In genomic region chr19:10927691-10928562, GRCh38 we compare ENCODE assay signal across 8 cellular contexts. TPM values are rescaled to one million over a fixed set of nuclear protein-coding genes. Genes with fewer than 3 reads are reported as not detected.
A peak's percentile ranks its signal among the peaks of the same experiment; 100 is the strongest.
DNase-seq lines count a peak whose midpoint lies in the region; ATAC-seq and TF ChIP-seq lines count a peak whose summit lies in the region.

No MANE protein-coding gene starts in this region.

- no peaks in the 10 kb centered on the region for H3K27me3 ChIP-seq in CD8-positive, alpha-beta memory T cell (ENCODE audit: insufficient read depth, low read length, poor library complexity, severe bottlenecking)
- H3K27me3 ChIP-seq in cardiac muscle cell = no peaks in the 10 kb centered on the region

- H3K27me3 Mint-ChIP-seq in CD8-positive, alpha-beta memory T cell = peaks cover 0 to 1% of the 10 kb centered on the region in 2 donors
- no peaks in the 10 kb centered on the region for H3K27me3 Mint-ChIP-seq in activated CD4-positive, alpha-beta T cell treated with anti-CD3 and anti-CD28 coated beads, Interleukin-2, amount 10 ng/mL, durations not matched to agents 7 days and 5 days

- peaks cover 17 to 35% (median 25%) of the 10 kb centered on the region in 3 donors for H3K4me1 Mint-ChIP-seq in CD8-positive, alpha-beta memory T cell
- H3K4me1 Mint-ChIP-seq in activated CD4-positive, alpha-beta T cell treated with anti-CD3 and anti-CD28 coated beads, Interleukin-2, amount 10 ng/mL, durations not matched to agents 7 days and 5 days = peaks cover 31% of the 10 kb centered on the region

- TF ChIP-seq CTCF in cardiac muscle cell (IDR thresholded peaks at IDR 0.05; ENCODE audit: low read depth, low read length) = no peak

- no peaks in the 10 kb centered on the region for H3K36me3 ChIP-seq in CD8-positive, alpha-beta memory T cell (ENCODE audit: insufficient read depth, low read length)
- peaks cover 5% of the 10 kb centered on the region for H3K36me3 ChIP-seq in cardiac muscle cell

- H3K27ac ChIP-seq in CD8-positive, alpha-beta memory T cell (ENCODE audit: low read depth, low read length) = peak overlapping the region; percentile 83
- no peak overlapping the region for H3K27ac ChIP-seq in cardiac muscle cell

- H3K4me3 ChIP-seq in CD8-positive, alpha-beta memory T cell (ENCODE audit: low read length) = peak overlapping the region; percentile 74
- peak overlapping the region; percentile 83 for H3K4me3 ChIP-seq in cardiac muscle cell
- peak overlapping the region; percentile 89 for H3K4me3 ChIP-seq in skeletal muscle cell (ENCODE audit: low read depth, low read length)

- peak overlapping the region; percentile 91 to 100 (median 94) for H3K4me3 Mint-ChIP-seq in CD8-positive, alpha-beta memory T cell
- H3K4me3 Mint-ChIP-seq in activated CD4-positive, alpha-beta T cell treated with anti-CD3 and anti-CD28 coated beads, Interleukin-2, amount 10 ng/mL, durations not matched to agents 7 days and 5 days = peak overlapping the region; percentile 95

- H3K4me1 ChIP-seq in CD8-positive, alpha-beta memory T cell (ENCODE audit: insufficient read depth, low read length) = peaks cover 23% of the 10 kb centered on the region
- H3K4me1 ChIP-seq in cardiac muscle cell (ENCODE audit: low read depth) = peaks cover 5% of the 10 kb centered on the region

- H3K36me3 Mint-ChIP-seq in CD8-positive, alpha-beta memory T cell = peaks cover 0 to 45% (median 0%) of the 10 kb centered on the region in 3 donors
- H3K36me3 Mint-ChIP-seq in activated CD4-positive, alpha-beta T cell treated with anti-CD3 and anti-CD28 coated beads, Interleukin-2, amount 10 ng/mL, durations not matched to agents 7 days and 5 days (ENCODE audit: low read depth) = peaks cover 18% of the 10 kb centered on the region

- no peaks in the 10 kb centered on the region for H3K9me3 ChIP-seq in CD8-positive, alpha-beta memory T cell (ENCODE audit: low read length)
- no peaks in the 10 kb centered on the region for H3K9me3 ChIP-seq in cardiac muscle cell (ENCODE audit: low read depth)

- peak in 1 of 5 donors; percentile 10 for DNase-seq in CD8-positive, alpha-beta memory T cell
- DNase-seq in activated CD4-positive, alpha-beta T cell treated with anti-CD3 and anti-CD28 coated beads, Interleukin-2, amount 10 ng/mL, durations not matched to agents 7 days and 5 days = peak; percentile 17
- DNase-seq in cardiac muscle cell (ENCODE audit: low read depth in 1 of 2, low spot score in 1 of 2) (no peak), skeletal muscle cell (ENCODE audit: low read depth) (no peak), NCI-H345 treated with DMSO at 0.1 percent for 48 hours (lab: John Stamatoyannopoulos, UW; ENCODE audit: unreplicated experiment) (no peak), epidermal melanocyte (ENCODE audit: insufficient read length, low spot score) (no peak)
- no peak for DNase-seq in activated CD8-positive, alpha-beta memory T cell treated with anti-CD3 and anti-CD28 coated beads for 24 hours

- ATAC-seq in HG02970 (IDR thresholded peaks at IDR 0.05; ENCODE audit: low FRiP score, unreplicated experiment) = peak; percentile 24

- no peaks in the 10 kb centered on the region for H3K9me3 Mint-ChIP-seq in CD8-positive, alpha-beta memory T cell
- no peaks in the 10 kb centered on the region for H3K9me3 Mint-ChIP-seq in activated CD4-positive, alpha-beta T cell treated with anti-CD3 and anti-CD28 coated beads, Interleukin-2, amount 10 ng/mL, durations not matched to agents 7 days and 5 days

- H3K27ac Mint-ChIP-seq in CD8-positive, alpha-beta memory T cell = peak overlapping the region; percentile 85 to 99 (median 94)
- H3K27ac Mint-ChIP-seq in activated CD4-positive, alpha-beta T cell treated with anti-CD3 and anti-CD28 coated beads, Interleukin-2, amount 10 ng/mL, durations not matched to agents 7 days and 5 days = peak overlapping the region; percentile 92

- POLR2A ChIA-PET in CD8-positive, alpha-beta memory T cell (lab: Charles Lee) = interaction anchor here (0.5 kb wide), 1 partner anchor 1620 kb away, joined by 5 read pairs; no protein-coding TSS in a partner anchor
- POLR2A ChIA-PET in activated CD4-positive, alpha-beta T cell treated with anti-CD3 and anti-CD28 coated beads, Interleukin-2, amount 10 ng/mL, durations not matched to agents 7 days and 5 days (lab: Charles Lee) = no interaction called here

- CTCF ChIA-PET in CD8-positive, alpha-beta memory T cell (lab: Charles Lee) = interaction anchor here (0.6 to 1.2 kb wide), 3 partner anchors 9 to 211 kb away, joined by 3 to 4 read pairs (median 3); partner anchors contain the start of gene DNM2
- CTCF ChIA-PET in activated CD4-positive, alpha-beta T cell treated with anti-CD3 and anti-CD28 coated beads, Interleukin-2, amount 10 ng/mL, durations not matched to agents 7 days and 5 days (lab: Charles Lee) = interaction anchor here (0.9 to 1.3 kb wide), 2 partner anchors 9 to 12 kb away, joined by 3 read pairs; no protein-coding TSS in a partner anchor

RNA-seq across cellular contexts. Expression of gene YIPF2, which starts 0.5 kb away (rescaled TPM):
- total RNA-seq in CD8-positive, alpha-beta memory T cell = 10 to 100 TPM; 25.5 to 33.7 TPM
- polyA plus RNA-seq in CD8-positive, alpha-beta memory T cell = 15.9 TPM
- 10 to 100 TPM; 19.9 to 23.3 TPM for total RNA-seq in activated CD4-positive, alpha-beta T cell treated with anti-CD3 and anti-CD28 coated beads, Interleukin-2, amount 10 ng/mL, durations not matched to agents 7 days and 5 days
- 67.2 and 69.9 TPM in 2 replicates for total RNA-seq in cardiac muscle cell
- 32.9 and 38.9 TPM in 2 replicates for polyA plus RNA-seq in cardiac muscle cell

RNA-seq across cellular contexts. Expression of gene TIMM29, which starts 0.7 kb away (rescaled TPM):
- 10 to 100 TPM; 22.3 to 27.0 TPM for total RNA-seq in CD8-positive, alpha-beta memory T cell
- 36.6 TPM for polyA plus RNA-seq in CD8-positive, alpha-beta memory T cell
- total RNA-seq in activated CD4-positive, alpha-beta T cell treated with anti-CD3 and anti-CD28 coated beads, Interleukin-2, amount 10 ng/mL, durations not matched to agents 7 days and 5 days = 10 to 100 TPM; 17.5 to 22.3 TPM
- total RNA-seq in cardiac muscle cell = 52.2 and 54.5 TPM in 2 replicates
- 31.3 and 41.7 TPM in 2 replicates for polyA plus RNA-seq in cardiac muscle cell

RNA-seq across cellular contexts. Expression of gene SMARCA4, which starts 32.9 kb away (rescaled TPM):
- 100 to 1,000 TPM; 116 to 123 TPM for total RNA-seq in CD8-positive, alpha-beta memory T cell
- 38.7 TPM for polyA plus RNA-seq in CD8-positive, alpha-beta memory T cell
- 100 to 1,000 TPM; 111 to 115 TPM for total RNA-seq in activated CD4-positive, alpha-beta T cell treated with anti-CD3 and anti-CD28 coated beads, Interleukin-2, amount 10 ng/mL, durations not matched to agents 7 days and 5 days
- total RNA-seq in cardiac muscle cell = 135 and 212 TPM in 2 replicates
- 178 and 181 TPM in 2 replicates for polyA plus RNA-seq in cardiac muscle cell

RNA-seq across cellular contexts. Expression of gene CARM1, which starts 56.6 kb away (rescaled TPM):
- total RNA-seq in CD8-positive, alpha-beta memory T cell = 10 to 100 TPM; 69.2 to 71.3 TPM
- polyA plus RNA-seq in CD8-positive, alpha-beta memory T cell = 0.51 TPM
- total RNA-seq in activated CD4-positive, alpha-beta T cell treated with anti-CD3 and anti-CD28 coated beads, Interleukin-2, amount 10 ng/mL, durations not matched to agents 7 days and 5 days = 10 to 100 TPM; 32.4 to 34.3 TPM
- 90.7 and 92.6 TPM in 2 replicates for total RNA-seq in cardiac muscle cell
- 46.8 and 81.2 TPM in 2 replicates for polyA plus RNA-seq in cardiac muscle cell
